In the genomic region with DNA sequence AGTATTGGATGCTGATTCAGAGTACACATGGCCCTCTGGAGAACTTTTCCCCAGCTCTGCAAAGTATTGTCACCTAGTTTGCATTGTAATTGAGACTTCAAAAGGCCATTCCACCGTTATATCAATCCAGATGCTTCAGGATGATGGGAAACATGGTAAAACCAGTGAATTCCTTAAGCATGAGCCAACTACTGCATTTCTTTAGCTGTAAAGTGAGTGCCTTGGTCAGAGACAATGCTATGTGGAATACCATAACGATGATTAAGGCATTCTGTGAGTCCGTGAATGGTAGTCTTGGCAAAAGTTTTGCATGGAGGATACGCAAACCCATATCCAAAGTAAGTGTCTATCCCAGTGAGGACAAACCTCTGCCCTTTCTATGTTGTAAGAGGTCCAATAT, we compare ENCODE assay signal across 17 cellular contexts.
DNase-seq lines count a peak whose midpoint lies in the region; ATAC-seq and TF ChIP-seq lines count a peak whose summit lies in the region.
"Had no signal": no experiment of that assay in that cellular context is flagged by ENCODE, and none has a peak within 500 bp of the region (broad histone marks: within the 10 kb centered on the region; RNA-seq: fewer than 3 reads in every experiment).

No MANE protein-coding gene starts in this region.

- peak; percentile 31 for DNase-seq in HS-5 (ENCODE audit: low read depth)
- peak; percentile 51 for DNase-seq in astrocyte of the hippocampus (ENCODE audit: low read depth, low spot score)
- peak; percentile 3 for DNase-seq in kidney tubule cell (ENCODE audit: low spot score)
- DNase-seq in chondrocyte (ENCODE audit: low spot score), result no peak
- DNase-seq: 8988T; C1 segment of cervical spinal cord; Calu3; CD4-positive, alpha-beta memory T cell; COR-L47; DMS53; DMS79 treated with DMSO at 0.1 percent for 48 hours; GF-D8; H9 had no signal

- no peak overlapping the region for H3K4me3 Mint-ChIP-seq in chondrocyte (ENCODE audit: unreplicated experiment)
- H3K4me3 Mint-ChIP-seq: CD4-positive, alpha-beta memory T cell; GM23338; H9 had no signal

- TF ChIP-seq CTCF in chondrocyte (IDR thresholded peaks at IDR 0.05), result no peak

- no peaks in the 10 kb centered on the region for H3K4me1 Mint-ChIP-seq in chondrocyte (ENCODE audit: low read depth)
- H3K4me1 Mint-ChIP-seq: CD4-positive, alpha-beta memory T cell; GM23338; H9 had no signal

- no peaks in the 10 kb centered on the region for H3K27me3 Mint-ChIP-seq in chondrocyte (ENCODE audit: low read depth)
- H3K27me3 Mint-ChIP-seq: CD4-positive, alpha-beta memory T cell had no signal

- ATAC-seq in GM19463 (IDR thresholded peaks at IDR 0.05; ENCODE audit: unreplicated experiment), result no peak
- no peak for ATAC-seq in GM21737 (IDR thresholded peaks at IDR 0.05; ENCODE audit: unreplicated experiment)
- ATAC-seq: GM23338, HCT116 had no signal

- H3K36me3 Mint-ChIP-seq in chondrocyte (ENCODE audit: low read depth), result no peaks in the 10 kb centered on the region
- H3K36me3 Mint-ChIP-seq: CD4-positive, alpha-beta memory T cell had no signal

- H3K27ac Mint-ChIP-seq in chondrocyte (ENCODE audit: unreplicated experiment), result no peak overlapping the region
- H3K27ac Mint-ChIP-seq: CD4-positive, alpha-beta memory T cell; GM23338 had no signal

- peaks cover 36% of the 10 kb centered on the region for H3K9me3 Mint-ChIP-seq in chondrocyte (ENCODE audit: low read depth)
- H3K9me3 Mint-ChIP-seq: GM23338 had no signal
